ENCODE assay signal across 8 cellular contexts in genomic region chr9:137188490-137189296, GRCh38. TPM values are rescaled to one million over a fixed set of nuclear protein-coding genes. Genes with fewer than 3 reads are reported as not detected.
A peak's percentile ranks its signal among the peaks of the same experiment; 100 is the strongest.
DNase-seq lines count a peak whose midpoint lies in the region; ATAC-seq and TF ChIP-seq lines count a peak whose summit lies in the region.

A gene with protein sequence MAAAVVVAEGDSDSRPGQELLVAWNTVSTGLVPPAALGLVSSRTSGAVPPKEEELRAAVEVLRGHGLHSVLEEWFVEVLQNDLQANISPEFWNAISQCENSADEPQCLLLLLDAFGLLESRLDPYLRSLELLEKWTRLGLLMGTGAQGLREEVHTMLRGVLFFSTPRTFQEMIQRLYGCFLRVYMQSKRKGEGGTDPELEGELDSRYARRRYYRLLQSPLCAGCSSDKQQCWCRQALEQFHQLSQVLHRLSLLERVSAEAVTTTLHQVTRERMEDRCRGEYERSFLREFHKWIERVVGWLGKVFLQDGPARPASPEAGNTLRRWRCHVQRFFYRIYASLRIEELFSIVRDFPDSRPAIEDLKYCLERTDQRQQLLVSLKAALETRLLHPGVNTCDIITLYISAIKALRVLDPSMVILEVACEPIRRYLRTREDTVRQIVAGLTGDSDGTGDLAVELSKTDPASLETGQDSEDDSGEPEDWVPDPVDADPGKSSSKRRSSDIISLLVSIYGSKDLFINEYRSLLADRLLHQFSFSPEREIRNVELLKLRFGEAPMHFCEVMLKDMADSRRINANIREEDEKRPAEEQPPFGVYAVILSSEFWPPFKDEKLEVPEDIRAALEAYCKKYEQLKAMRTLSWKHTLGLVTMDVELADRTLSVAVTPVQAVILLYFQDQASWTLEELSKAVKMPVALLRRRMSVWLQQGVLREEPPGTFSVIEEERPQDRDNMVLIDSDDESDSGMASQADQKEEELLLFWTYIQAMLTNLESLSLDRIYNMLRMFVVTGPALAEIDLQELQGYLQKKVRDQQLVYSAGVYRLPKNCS (minus strand): TSS chr9:137188560. CDS start chr9:137188532, 28 bp downstream.
Gene SSNA1, plus strand, starts transcription at chr9:137188676. Its CDS starts 51 bp downstream, at chr9:137188727.

- H3K4me3 ChIP-seq in adipocyte (ENCODE audit: low read length) (peak within 1 kb of the TSS; percentile 99), heart left ventricle (peak within 1 kb of the TSS; percentile 68 to 100 (median 90)), upper lobe of right lung (peak within 1 kb of the TSS; percentile 99)

- H3K9me3 ChIP-seq in adipocyte (ENCODE audit: control insufficient read depth, low read length) (no peaks in the 10 kb centered on the region), heart left ventricle (no peaks in the 10 kb centered on the region), upper lobe of right lung (no peaks in the 10 kb centered on the region)

- H3K9ac ChIP-seq in adipocyte (ENCODE audit: low read length), result peak within 1 kb of the TSS; percentile 99

- ATAC-seq in HG02623 (IDR thresholded peaks at IDR 0.05; ENCODE audit: unreplicated experiment) (peak; percentile 75), heart left ventricle (peak; percentile 72 to 91 (median 90)), upper lobe of right lung (peak; percentile 90)

- WGBS in heart left ventricle, 4 donors, result 0 to 1% (median 0%) methylated on average over 40 to 98 of the region's 98 CpGs

- peak within 1 kb of the TSS; percentile 92 to 99 (median 99) for H3K27ac ChIP-seq in heart left ventricle
- peak within 1 kb of the TSS; percentile 95 for H3K27ac ChIP-seq in upper lobe of right lung

- peaks cover 43% of the 10 kb centered on the region for H3K36me3 ChIP-seq in adipocyte (ENCODE audit: control insufficient read depth, insufficient read depth, low read length, severe bottlenecking)
- H3K36me3 ChIP-seq in heart left ventricle, result peaks cover 0 to 60% (median 36%) of the 10 kb centered on the region in 9 donors
- peaks cover 44% of the 10 kb centered on the region for H3K36me3 ChIP-seq in upper lobe of right lung

- H3K4me1 ChIP-seq in adipocyte (ENCODE audit: control insufficient read depth, insufficient read depth, low read length) (peaks cover 31% of the 10 kb centered on the region), heart left ventricle (peaks cover 18 to 75% (median 42%) of the 10 kb centered on the region in 12 donors), upper lobe of right lung (peaks cover 34% of the 10 kb centered on the region)

- TF ChIP-seq CTCF in GM12872 (IDR thresholded peaks at IDR 0.05; ENCODE audit: insufficient read depth, low read depth, low read length) (peak; percentile 56), heart left ventricle (IDR thresholded peaks at IDR 0.05) (peak in 9 of 12 donors; percentile 16 to 42 (median 29)), upper lobe of right lung (IDR thresholded peaks at IDR 0.05) (peak; percentile 31)

- intact Hi-C loops in heart left ventricle (cut with DNase I) (loop anchor here (1.0 to 10.0 kb wide), 7 partner anchors 12 to 74 kb away; partner anchors contain the start of genes CYSRT1 (in 4 of the 10), RNF224 (in 4 of the 10), RNF208 (in 2 of the 10) and DPP7 (in 1 of the 10)), posterior vena cava (cut with DNase I) (no loop called here), upper lobe of right lung (cut with DNase I) (no loop called here)

- peak; percentile 85 for DNase-seq in NCI-H1105 (lab: John Stamatoyannopoulos, UW)
- peak; percentile 88 for DNase-seq in SW480 (ENCODE audit: low spot score)
- DNase-seq in adipocyte (ENCODE audit: low read depth), result peak; percentile 96
- DNase-seq in heart left ventricle, result peak; percentile 91 to 97 (median 93)
- peak; percentile 98 for DNase-seq in posterior vena cava (ENCODE audit: low spot score)
- DNase-seq in upper lobe of right lung, result peak; percentile 97

- TF ChIP-seq POLR2A in heart left ventricle (IDR thresholded peaks at IDR 0.05), result peak in 1 of 2 donors; percentile 95

- H3K27me3 ChIP-seq in adipocyte (replicated peaks; ENCODE audit: control insufficient read depth, insufficient read depth, low read length), result no peaks in the 10 kb centered on the region
- H3K27me3 ChIP-seq in heart left ventricle, result no peaks in the 10 kb centered on the region
- no peaks in the 10 kb centered on the region for H3K27me3 ChIP-seq in upper lobe of right lung

RNA-seq across cellular contexts. Expression of the first gene that starts in this region (rescaled TPM):
- total RNA-seq in heart left ventricle (10 to 100 TPM; 14.3 to 35.9 (median 28.9) TPM), posterior vena cava (10 to 100 TPM; 39.1 to 42.3 TPM), upper lobe of right lung (51.4 TPM)
- polyA plus RNA-seq in heart left ventricle, result 10 to 100 TPM; 26.6 to 33.4 TPM

RNA-seq across cellular contexts. Expression of gene SSNA1, which starts in this region (rescaled TPM):
- total RNA-seq in heart left ventricle, result 100 to 1,000 TPM in 2 of 9 donors, 10 to 100 TPM in 7; 46.0 to 123 (median 59.9) TPM
- polyA plus RNA-seq in heart left ventricle, result 100 to 1,000 TPM; 120 to 161 TPM
- 10 to 100 TPM; 40.4 to 44.6 TPM for total RNA-seq in posterior vena cava
- 55.5 TPM for total RNA-seq in upper lobe of right lung

Comparison
In these comparisons a context has a peak if more than half of its experiments do, and no peak if none do; other contexts are left out.
1. Peak in every context shown above with its lines: DNase-seq, ATAC-seq, H3K4me3 ChIP-seq and H3K27ac ChIP-seq.
2. intact Hi-C loops: an anchor here in heart left ventricle (1.0 to 10.0 kb wide); none called in posterior vena cava and upper lobe of right lung.